ENCODE assay signal across 8 cellular contexts in genomic region chr14:24271134-24271833, GRCh38. TPM values are rescaled to one million over a fixed set of nuclear protein-coding genes. Genes with fewer than 3 reads are reported as not detected.
DNase-seq lines count a peak whose midpoint lies in the region; ATAC-seq lines count a peak whose summit lies in the region.

A gene with protein sequence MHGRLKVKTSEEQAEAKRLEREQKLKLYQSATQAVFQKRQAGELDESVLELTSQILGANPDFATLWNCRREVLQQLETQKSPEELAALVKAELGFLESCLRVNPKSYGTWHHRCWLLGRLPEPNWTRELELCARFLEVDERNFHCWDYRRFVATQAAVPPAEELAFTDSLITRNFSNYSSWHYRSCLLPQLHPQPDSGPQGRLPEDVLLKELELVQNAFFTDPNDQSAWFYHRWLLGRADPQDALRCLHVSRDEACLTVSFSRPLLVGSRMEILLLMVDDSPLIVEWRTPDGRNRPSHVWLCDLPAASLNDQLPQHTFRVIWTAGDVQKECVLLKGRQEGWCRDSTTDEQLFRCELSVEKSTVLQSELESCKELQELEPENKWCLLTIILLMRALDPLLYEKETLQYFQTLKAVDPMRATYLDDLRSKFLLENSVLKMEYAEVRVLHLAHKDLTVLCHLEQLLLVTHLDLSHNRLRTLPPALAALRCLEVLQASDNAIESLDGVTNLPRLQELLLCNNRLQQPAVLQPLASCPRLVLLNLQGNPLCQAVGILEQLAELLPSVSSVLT (minus strand): TSS chr14:24271597. CDS start chr14:24271115, 482 bp downstream.

- no peaks in the 10 kb centered on the region for H3K4me1 ChIP-seq in endocrine pancreas (ENCODE audit: control insufficient read depth, insufficient read depth, low read length)

- peak; percentile 90 for ATAC-seq in GM19468 (IDR thresholded peaks at IDR 0.05; ENCODE audit: extremely low read depth, unreplicated experiment)

- DNase-seq in COLO668 (lab: John Stamatoyannopoulos, UW; ENCODE audit: unreplicated experiment) (peak; percentile 98), HS-5 (ENCODE audit: low read depth) (peak; percentile 19), NK-92 (lab: John Stamatoyannopoulos, UW; ENCODE audit: unreplicated experiment) (peak; percentile 64), mesenteric fat pad (ENCODE audit: low spot score) (peak; percentile 94)
- DNase-seq in activated CD8-positive, alpha-beta memory T cell treated with anti-CD3 and anti-CD28 coated beads for 4 hours (ENCODE audit: low read depth in 2 of 2) = peak; percentile 81 to 84
- peak; percentile 69 for DNase-seq in stimulated activated CD8-positive, alpha-beta memory T cell treated with anti-CD3 and anti-CD28 coated beads, Interleukin-15, amount 100 ng/mL, for 24 hours (ENCODE audit: low read depth)

- no peaks in the 10 kb centered on the region for H3K36me3 ChIP-seq in endocrine pancreas (ENCODE audit: control insufficient read depth, insufficient read depth, low read length)

- H3K9ac ChIP-seq in endocrine pancreas (ENCODE audit: control insufficient read depth, insufficient read depth, low read length) = peak within 1 kb of the TSS; percentile 90

- H3K9me3 ChIP-seq in endocrine pancreas (ENCODE audit: control insufficient read depth, low read length) = no peaks in the 10 kb centered on the region

- peak within 1 kb of the TSS; percentile 76 for H3K4me3 ChIP-seq in endocrine pancreas (ENCODE audit: control insufficient read depth, insufficient read depth, low read length)

- no peaks in the 10 kb centered on the region for H3K27me3 ChIP-seq in endocrine pancreas (ENCODE audit: control insufficient read depth, insufficient read depth, low read length)

RNA-seq across cellular contexts. Expression of the gene that starts here (rescaled TPM):
- total RNA-seq in mesenteric fat pad = 17.0 TPM

Comparison
In these comparisons a context has a peak if more than half of its experiments do, and no peak if none do; other contexts are left out.
1. Peak in every context shown above with its lines: DNase-seq, ATAC-seq and H3K4me3 ChIP-seq.
2. DNase-seq: peak in every context shown above with its lines; median percentile 98 in COLO668; 94 in mesenteric fat pad; 82 in activated CD8-positive, alpha-beta memory T cell treated with anti-CD3 and anti-CD28 coated beads for 4 hours; 69 in stimulated activated CD8-positive, alpha-beta memory T cell treated with anti-CD3 and anti-CD28 coated beads, Interleukin-15, amount 100 ng/mL, for 24 hours; 64 in NK-92; 19 in HS-5.